Comparison of ENCODE assay signal across 8 cellular contexts in the genomic region with DNA sequence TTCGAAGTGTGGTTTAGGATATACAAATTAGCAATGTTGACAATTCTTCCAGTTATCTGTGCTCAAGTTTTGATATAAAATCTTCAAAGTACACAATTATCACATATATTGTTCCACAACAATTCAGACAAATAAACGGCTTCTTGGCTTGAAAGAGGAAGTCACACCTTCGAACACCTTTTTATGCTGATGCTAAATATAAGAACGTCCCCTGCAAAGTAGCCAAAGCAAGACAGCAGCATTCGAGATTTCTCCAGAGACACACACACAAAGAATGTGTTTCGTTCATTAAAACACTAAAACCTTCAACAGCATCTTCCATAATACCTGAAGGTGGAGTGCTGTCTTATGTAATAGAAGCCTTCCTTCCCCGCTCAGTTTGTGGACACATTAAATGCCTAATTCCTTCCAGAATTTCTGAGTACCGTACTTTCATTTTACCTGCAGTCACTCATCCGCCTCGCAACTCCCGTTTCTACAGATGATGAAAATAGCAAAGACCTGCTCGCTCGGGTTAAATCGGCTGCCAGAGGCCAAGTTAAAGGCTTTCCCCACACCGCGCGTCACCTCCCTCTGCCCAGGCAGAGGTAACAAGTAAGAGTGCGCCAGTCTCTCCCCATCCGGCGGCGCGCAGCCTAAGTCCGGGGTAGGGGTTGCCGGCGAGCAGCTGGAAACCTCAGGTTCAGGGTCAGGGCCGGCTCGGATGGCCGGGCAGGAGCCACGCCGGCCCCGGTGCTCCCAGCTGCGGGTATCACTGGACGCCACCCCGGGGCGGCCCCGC. TPM values are rescaled to one million over a fixed set of nuclear protein-coding genes. Genes with fewer than 3 reads are reported as not detected.
DNase-seq lines count a peak whose midpoint lies in the region; ATAC-seq and TF ChIP-seq lines count a peak whose summit lies in the region.

No MANE protein-coding gene starts in this region.

- DNase-seq in BE2C = peak; percentile 28
- DNase-seq in RWPE1 (ENCODE audit: low spot score) = peak; percentile 68
- DNase-seq in astrocyte of the cerebellum (ENCODE audit: low read depth) = no peak
- DNase-seq in iPS-NIHi11 (ENCODE audit: low spot score) = peak; percentile 73
- DNase-seq in NK-92 (lab: John Stamatoyannopoulos, UW; ENCODE audit: unreplicated experiment) = no peak

- ATAC-seq in GM19025 (IDR thresholded peaks at IDR 0.05; ENCODE audit: low read depth, unreplicated experiment) = peak; percentile 42
- peak; percentile 45 for ATAC-seq in HG03342 (IDR thresholded peaks at IDR 0.05; ENCODE audit: unreplicated experiment)

- POLR2A ChIA-PET in RWPE1 (lab: Yijun Ruan, JAX; ENCODE audit: low non-redundant PET) = no interaction called here

- H3K9me3 ChIP-seq in BE2C = no peaks in the 10 kb centered on the region

- H3K27me3 ChIP-seq in BE2C = peaks cover 60% of the 10 kb centered on the region

- CTCF ChIA-PET in RWPE1 (lab: Yijun Ruan, JAX) = interaction anchor here (0.5 to 1.6 kb wide), 4 partner anchors 44 to 246 kb away, joined by 3 to 14 read pairs (median 6); no protein-coding TSS in a partner anchor

- H3K4me3 ChIP-seq in BE2C (ENCODE audit: low read depth, low read length) (peak overlapping the region; percentile 53), astrocyte of the cerebellum (ENCODE audit: low read depth, low read length) (peak overlapping the region; percentile 69), skin epidermis (peak overlapping the region; percentile 41 to 71 (median 63))

- H3K36me3 ChIP-seq in BE2C = no peaks in the 10 kb centered on the region

- TF ChIP-seq CTCF in BE2C (IDR thresholded peaks at IDR 0.05; ENCODE audit: low read depth, low read length) (no peak), RWPE1 (conservative IDR thresholded peaks at IDR 0.05; ENCODE audit: low read depth) (no peak), astrocyte of the cerebellum (IDR thresholded peaks at IDR 0.05; ENCODE audit: low read depth, low read length, missing control alignments) (peak; percentile 7)

- H3K4me1 ChIP-seq in BE2C = no peaks in the 10 kb centered on the region; the same call in 1 of the 2 replicates

- peak overlapping the region; percentile 79 for H3K27ac ChIP-seq in RWPE1
- H3K27ac ChIP-seq in skin epidermis = peak overlapping the region in 10 of 21 experiments; percentile 12 to 77 (median 56)

- in situ Hi-C loops in astrocyte of the cerebellum (cut with HindIII; ENCODE audit: low sequenced_read_pairs) = no loop called here

RNA-seq across cellular contexts. Expression of a gene that starts 0.8 kb away (rescaled TPM):
- 2.1 TPM for polyA plus RNA-seq in BE2C (2012; ENCODE audit: insufficient read depth, insufficient read length, low read depth)

Comparison
In these comparisons a context has a peak if more than half of its experiments do, and no peak if none do; other contexts are left out.
1. DNase-seq: peak in BE2C (single experiment), RWPE1 (single experiment) and iPS-NIHi11 (single experiment); none in astrocyte of the cerebellum (single experiment) and NK-92 (single experiment).
2. Peak in every context shown above with its lines, with median percentiles within 50 percentile points of each other: H3K4me3 ChIP-seq.